25 cellular contexts compared by ENCODE assay signal in genomic region chr12:50157259-50157658, GRCh38. TPM values are rescaled to one million over a fixed set of nuclear protein-coding genes. Genes with fewer than 3 reads are reported as not detected.
DNase-seq lines count a peak whose midpoint lies in the region; ATAC-seq, FAIRE-seq and TF ChIP-seq lines count a peak whose summit lies in the region.
"Had no signal": no experiment of that assay in that cellular context is flagged by ENCODE, and none has a peak within 500 bp of the region (broad histone marks: within the 10 kb centered on the region; RNA-seq: fewer than 3 reads in every experiment).

No MANE protein-coding gene starts in this region.

- TF ChIP-seq CTCF in astrocyte of the spinal cord (IDR thresholded peaks at IDR 0.05; ENCODE audit: low read depth, low read length), result no peak
- no peak for TF ChIP-seq CTCF in osteocyte (IDR thresholded peaks at IDR 0.05)
- TF ChIP-seq CTCF in pancreas (IDR thresholded peaks at IDR 0.05), result no peak

- no peak for DNase-seq in activated T-cell treated with anti-CD3 and anti-CD28 coated beads, Interleukin-2, amount 50 U/mL, for 24 hours
- DNase-seq in activated T-cell treated with anti-CD3 and anti-CD28 coated beads, Interleukin-2, amount 50 U/mL, for 48 hours, result no peak
- DNase-seq in EH (ENCODE audit: low read depth) (peak; percentile 29), astrocyte of the spinal cord (ENCODE audit: low read depth, low spot score) (peak; percentile 30), osteocyte (ENCODE audit: extremely low spot score, unreplicated experiment) (no peak), pancreas (no peak), ecto neural progenitor cell (ENCODE audit: low spot score) (no peak), NCI-H1105 treated with DMSO at 0.1 percent for 48 hours (lab: John Stamatoyannopoulos, UW) (no peak)
- DNase-seq: activated CD4-positive, alpha-beta T cell treated with anti-CD3 and anti-CD28 coated beads for 4 hours; activated gamma-delta T cell; amygdala; BE2C; dermis blood vessel endothelial cell; islet precursor cell; lower lobe of right lung; NCI-H1092 treated with DMSO at 0.1 percent for 48 hours; NCI-H1930 had no signal

- in situ Hi-C loops in astrocyte of the spinal cord (cut with HindIII; ENCODE audit: low sequenced_read_pairs), result no loop called here

- FAIRE-seq in pancreas (lab: Jason Lieb, UNC), result no peak
- FAIRE-seq: A549, GM12891 had no signal

- H3K9me3 Mint-ChIP-seq in activated T-cell treated with anti-CD3 and anti-CD28 coated beads, Interleukin-2, amount 50 U/mL, for 24 hours, result no peaks in the 10 kb centered on the region
- H3K9me3 Mint-ChIP-seq in osteocyte (ENCODE audit: unreplicated experiment), result no peaks in the 10 kb centered on the region
- H3K9me3 Mint-ChIP-seq: T-helper 1 cell treated with Interleukin-12 subunit alpha and Interleukin-12 subunit beta and Interleukin-4 antibody, amounts not matched to agents 30 μg/mL and 1 μg/mL, for 36 hours had no signal

- peaks cover 34% of the 10 kb centered on the region for H3K36me3 Mint-ChIP-seq in activated T-cell treated with anti-CD3 and anti-CD28 coated beads, Interleukin-2, amount 50 U/mL, for 24 hours (ENCODE audit: low read depth)
- H3K36me3 Mint-ChIP-seq in osteocyte (ENCODE audit: unreplicated experiment), result no peaks in the 10 kb centered on the region

- H3K4me1 Mint-ChIP-seq in activated T-cell treated with anti-CD3 and anti-CD28 coated beads, Interleukin-2, amount 50 U/mL, for 24 hours (ENCODE audit: low read depth), result peaks cover 38% of the 10 kb centered on the region
- H3K4me1 Mint-ChIP-seq in osteocyte (ENCODE audit: unreplicated experiment), result peaks cover 10% of the 10 kb centered on the region

- no peaks in the 10 kb centered on the region for H3K9me3 ChIP-seq in pancreas
- H3K9me3 ChIP-seq: A549, BE2C, lower lobe of right lung, suprapubic skin had no signal

- WGBS in pancreas, 2 donors, result 94 to 96% methylated on average over 2 of the region's 2 CpGs

- ATAC-seq in pancreas, result no peak
- ATAC-seq: A549, HCT116 had no signal

- intact Hi-C loops in pancreas (cut with DNase I), result no loop called here

- H3K27me3 Mint-ChIP-seq in activated T-cell treated with anti-CD3 and anti-CD28 coated beads, Interleukin-2, amount 50 U/mL, for 24 hours, result no peaks in the 10 kb centered on the region
- H3K27me3 Mint-ChIP-seq in osteocyte (ENCODE audit: unreplicated experiment), result no peaks in the 10 kb centered on the region

- no peaks in the 10 kb centered on the region for H3K36me3 ChIP-seq in pancreas
- H3K36me3 ChIP-seq: BE2C, lower lobe of right lung, suprapubic skin had no signal

- no peak overlapping the region for H3K4me3 ChIP-seq in astrocyte of the spinal cord (ENCODE audit: low read depth, low read length)
- no peak overlapping the region for H3K4me3 ChIP-seq in pancreas
- H3K4me3 ChIP-seq: A549, lower lobe of right lung, suprapubic skin had no signal

- H3K27me3 ChIP-seq in pancreas, result no peaks in the 10 kb centered on the region
- H3K27me3 ChIP-seq: BE2C, suprapubic skin had no signal

- no peaks in the 10 kb centered on the region for H3K4me1 ChIP-seq in pancreas
- H3K4me1 ChIP-seq: A549, BE2C, lower lobe of right lung, suprapubic skin had no signal

- peak overlapping the region; percentile 63 for H3K27ac Mint-ChIP-seq in activated T-cell treated with anti-CD3 and anti-CD28 coated beads, Interleukin-2, amount 50 U/mL, for 24 hours
- H3K27ac Mint-ChIP-seq in osteocyte (ENCODE audit: unreplicated experiment), result peak overlapping the region; percentile 31
- H3K27ac Mint-ChIP-seq: T-helper 1 cell treated with Interleukin-12 subunit alpha and Interleukin-12 subunit beta and Interleukin-4 antibody, amounts not matched to agents 30 μg/mL and 1 μg/mL, for 36 hours had no signal

- no peak overlapping the region for H3K4me3 Mint-ChIP-seq in activated T-cell treated with anti-CD3 and anti-CD28 coated beads, Interleukin-2, amount 50 U/mL, for 24 hours
- no peak overlapping the region for H3K4me3 Mint-ChIP-seq in osteocyte (ENCODE audit: unreplicated experiment)
- H3K4me3 Mint-ChIP-seq: T-helper 1 cell treated with Interleukin-12 subunit alpha and Interleukin-12 subunit beta and Interleukin-4 antibody, amounts not matched to agents 30 μg/mL and 1 μg/mL, for 36 hours had no signal

- H3K27ac ChIP-seq in pancreas, result no peak overlapping the region
- H3K27ac ChIP-seq: A549, lower lobe of right lung, suprapubic skin had no signal

RNA-seq across cellular contexts. Expression of gene CERS5, which starts 9.9 kb away (rescaled TPM):
- total RNA-seq in osteocyte (72.3 and 78.6 TPM in 2 replicates), pancreas (10 to 100 TPM; 12.9 to 22.8 (median 15.6) TPM)
- polyA plus RNA-seq in pancreas, result 10 to 100 TPM; 48.0 to 84.3 TPM

RNA-seq across cellular contexts. Expression of gene COX14, which starts 45.2 kb away (rescaled TPM):
- total RNA-seq in osteocyte (41.5 and 54.9 TPM in 2 replicates), pancreas (10 to 100 TPM; 16.8 to 29.3 (median 20.9) TPM)
- 10 to 100 TPM; 36.5 to 62.0 TPM for polyA plus RNA-seq in pancreas

RNA-seq across cellular contexts. Expression of gene GPD1, which starts 53.5 kb away (rescaled TPM):
- total RNA-seq in osteocyte, result 0.43 TPM in 1 of 2 replicates, not detected in the other
- total RNA-seq in pancreas, result 10 to 100 TPM in 1 of 6 donors, 1 to 10 TPM in 1, under 1 TPM in 4; 0.75 to 14.2 (median 0.90) TPM
- 10 to 100 TPM in 1 of 2 donors, 1 to 10 TPM in 1; 8.4 to 11.3 TPM for polyA plus RNA-seq in pancreas
- total RNA-seq: dermis blood vessel endothelial cell, endothelial cell of umbilical vein, glomerular endothelial cell, pulmonary artery endothelial cell had no signal

Comparison
In these comparisons a context has a peak if more than half of its experiments do, and no peak if none do; other contexts are left out.
1. DNase-seq: peak in EH (single experiment) and astrocyte of the spinal cord (single experiment); none in activated T-cell treated with anti-CD3 and anti-CD28 coated beads, Interleukin-2, amount 50 U/mL, for 24 hours (single experiment), activated T-cell treated with anti-CD3 and anti-CD28 coated beads, Interleukin-2, amount 50 U/mL, for 48 hours (0 of 2), osteocyte (single experiment), pancreas (0 of 6), ecto neural progenitor cell (single experiment) and NCI-H1105 treated with DMSO at 0.1 percent for 48 hours (single experiment).